ENCODE assay signal across 25 cellular contexts in genomic region chr3:33991673-33992072, GRCh38.
DNase-seq lines count a peak whose midpoint lies in the region; ATAC-seq, FAIRE-seq and TF ChIP-seq lines count a peak whose summit lies in the region.
"Had no signal": no experiment of that assay in that cellular context is flagged by ENCODE, and none has a peak within 500 bp of the region (broad histone marks: within the 10 kb centered on the region; RNA-seq: fewer than 3 reads in every experiment).

No MANE protein-coding gene starts in this region.

- H3K4me1 ChIP-seq in Karpas-422 (ENCODE audit: low read length) (peaks cover 52% of the 10 kb centered on the region), K562 (replicated peaks in 1 of 2; ENCODE audit: control insufficient read depth in 2 of 2, insufficient read depth in 2 of 2, low read length in 2 of 2) (peaks cover 0 to 4% of the 10 kb centered on the region in 2 experiments; a peak in 3 of 5 replicates), heart right ventricle (no peaks in the 10 kb centered on the region), adrenal gland (replicated peaks in 1 of 2) (no peaks in the 10 kb centered on the region)
- H3K4me1 ChIP-seq: BLaER1, Caco-2, HAP-1 had no signal

- H3K9me1 ChIP-seq in K562 (ENCODE audit: control insufficient read depth, insufficient read depth, low read length), result no peaks in the 10 kb centered on the region

- TF ChIP-seq POLR2A in K562 (conservative IDR thresholded peaks at IDR 0.05) (no peak), adrenal gland (IDR thresholded peaks at IDR 0.05) (no peak)

- ATAC-seq in K562, result peak; percentile 67
- no peak for ATAC-seq in heart right ventricle
- ATAC-seq: CD8-positive, alpha-beta T cell had no signal

- TF ChIP-seq EP300 in K562 (IDR thresholded peaks at IDR 0.05; ENCODE audit: low read length), result no peak

- no peak overlapping the region for H3K4me3 ChIP-seq in Karpas-422 (ENCODE audit: low read length)
- no peak overlapping the region for H3K4me3 ChIP-seq in K562
- no peak overlapping the region for H3K4me3 ChIP-seq in heart right ventricle
- H3K4me3 ChIP-seq in adrenal gland, result no peak overlapping the region
- H3K4me3 ChIP-seq: BLaER1, HAP-1 had no signal

- H2AFZ ChIP-seq in Karpas-422 (ENCODE audit: low read length), result 0 out of 2 replicates have a peak overlapping the region, but pooled peaks have one; percentile 35
- H2AFZ ChIP-seq in K562 (ENCODE audit: low read depth, low read length), result no peak overlapping the region

- H3K27me3 ChIP-seq in Karpas-422 (ENCODE audit: low read length), result peaks cover 3% of the 10 kb centered on the region; the same call in 1 of the 2 replicates
- no peaks in the 10 kb centered on the region for H3K27me3 ChIP-seq in K562 (ENCODE audit: control insufficient read depth in 2 of 2, insufficient read depth in 2 of 2, low read length in 2 of 2)
- H3K27me3 ChIP-seq in heart right ventricle, result peaks cover 0 to 6% (median 0%) of the 10 kb centered on the region in 7 donors
- H3K27me3 ChIP-seq in adrenal gland, result no peaks in the 10 kb centered on the region
- H3K27me3 ChIP-seq: BLaER1 had no signal

- TF ChIP-seq CTCF in K562 (IDR thresholded peaks at IDR 0.05 in 2 of 3, conservative IDR thresholded peaks at IDR 0.05 in 1 of 3; ENCODE audit: insufficient read depth in 2 of 3, low read depth in 1 of 3, low read length in 3 of 3) (no peak), heart right ventricle (IDR thresholded peaks at IDR 0.05) (no peak), adrenal gland (IDR thresholded peaks at IDR 0.05) (no peak)

- H3K27ac ChIP-seq in Karpas-422 (ENCODE audit: low read length) (no peak overlapping the region), K562 (ENCODE audit: extremely low read depth, low read depth, low read length) (no peak overlapping the region), heart right ventricle (no peak overlapping the region), adrenal gland (no peak overlapping the region)
- H3K27ac ChIP-seq: 22Rv1, BLaER1, C4-2B had no signal

- BruUV-seq in K562 (replicated peaks; lab: Mats Ljungman, UMichigan), result no TSS peak

- 0% methylated on average over 1 of the region's 1 CpG for WGBS in K562 (ENCODE audit: insufficient coverage, low coverage, missing lambda C conversion rate)
- 32 to 54% methylated on average over 1 of the region's 1 CpG for WGBS in heart right ventricle, 2 donors
- WGBS in adrenal gland, 4 donors, result 22 to 40% (median 29%) methylated on average over 1 of the region's 1 CpG

- no peaks in the 10 kb centered on the region for H3K9me2 ChIP-seq in Karpas-422 (replicated peaks; ENCODE audit: insufficient read depth, low read length)

- H3K9me3 ChIP-seq in Karpas-422 (ENCODE audit: low read length) (peaks cover 7% of the 10 kb centered on the region), K562 (replicated peaks; ENCODE audit: control insufficient read depth, insufficient read depth, low read depth, low read length) (no peaks in the 10 kb centered on the region; the same call in none of the 2 replicates), heart right ventricle (peaks cover 0 to 10% (median 0%) of the 10 kb centered on the region in 11 donors), adrenal gland (replicated peaks in 1 of 3) (peaks cover 0 to 6% (median 0%) of the 10 kb centered on the region in 3 donors)
- H3K9me3 ChIP-seq: HAP-1 had no signal

- peak; percentile 70 for FAIRE-seq in K562 (lab: Jason Lieb, UNC)
- FAIRE-seq: A204.1, GM12891, GM18507, H54 had no signal

- no peaks in the 10 kb centered on the region; the same call in 1 of the 2 replicates for H3K36me3 ChIP-seq in Karpas-422 (ENCODE audit: insufficient read depth, low read length)
- H3K36me3 ChIP-seq in K562 (ENCODE audit: control insufficient read depth, insufficient read depth, low read length), result no peaks in the 10 kb centered on the region
- no peaks in the 10 kb centered on the region for H3K36me3 ChIP-seq in heart right ventricle
- no peaks in the 10 kb centered on the region for H3K36me3 ChIP-seq in adrenal gland (replicated peaks in 1 of 2)
- H3K36me3 ChIP-seq: BLaER1, HAP-1 had no signal

- H3K79me2 ChIP-seq in Karpas-422 (ENCODE audit: low read length), result no peaks in the 10 kb centered on the region
- no peaks in the 10 kb centered on the region for H3K79me2 ChIP-seq in K562 (ENCODE audit: control insufficient read depth, insufficient read depth, low read length)

- H3K9ac ChIP-seq in Karpas-422 (ENCODE audit: low read length), result no peak overlapping the region
- no peak overlapping the region for H3K9ac ChIP-seq in K562 (ENCODE audit: insufficient read depth in 1 of 2, low read depth in 2 of 2, low read length in 2 of 2)
- H3K9ac ChIP-seq: BLaER1 had no signal

- POLR2A ChIA-PET in K562 (lab: Yijun Ruan, JAX), result interaction anchor here (0.7 to 1.3 kb wide), 3 partner anchors 11 to 16 kb away, joined by 3 to 5 read pairs (median 3); no protein-coding TSS in a partner anchor

- TF ChIP-seq RAD21 in K562 (CRISPR knock-in tag; conservative IDR thresholded peaks at IDR 0.05 in 1 of 2, IDR thresholded peaks at IDR 0.05 in 1 of 2), result no peak

- in situ Hi-C loops in K562 (cut with MboI), result no loop called here

- intact Hi-C loops in K562 (cut with micrococcal nuclease) (no loop called here), heart right ventricle (cut with DNase I) (no loop called here), adrenal gland (cut with DNase I) (no loop called here)

- DNase-seq in EH (ENCODE audit: low read depth) (peak; percentile 16), Karpas-422 (no peak), K562 (ENCODE audit: extremely low read depth in 1 of 4, low spot score in 3 of 4) (peak in 2 of 4 experiments; percentile 46 to 49), iris pigment epithelial cell (ENCODE audit: low read depth) (peak; percentile 31), heart right ventricle (no peak), GF-D8 (lab: John Stamatoyannopoulos, UW) (no peak), adrenal gland (no peak), OCI-M1 (lab: John Stamatoyannopoulos, UW) (no peak)
- DNase-seq: Caco-2; CD4-positive, CD25-positive, alpha-beta regulatory T cell; CD8-positive, alpha-beta T cell; DMS153; DND-41; EL; GDM1; GOT3; HFFc6 had no signal

- no peaks in the 10 kb centered on the region for H4K20me1 ChIP-seq in Karpas-422 (ENCODE audit: insufficient read depth, low read depth, low read length)
- no peaks in the 10 kb centered on the region; the same call in 1 of the 2 replicates for H4K20me1 ChIP-seq in K562 (replicated peaks; ENCODE audit: control insufficient read depth, insufficient read depth, low read length)
- H4K20me1 ChIP-seq: BLaER1 had no signal

- CTCF ChIA-PET in K562 (lab: Yijun Ruan, JAX; ENCODE audit: low intra/inter-chr PET ratio), result no interaction called here

- H3K4me2 ChIP-seq in Karpas-422 (ENCODE audit: low read depth, low read length, poor library complexity, severe bottlenecking) (no peak overlapping the region), K562 (ENCODE audit: insufficient read depth, low read length) (no peak overlapping the region)
- H3K4me2 ChIP-seq: BLaER1 had no signal

TF ChIP-seq in K562, 482 proteins besides CTCF, POLR2A, EP300 and RAD21 (continues in another document):
- no peak for TF ChIP-seq PATZ1 (CRISPR knock-in tag; IDR thresholded peaks at IDR 0.05; ENCODE audit: borderline replicate concordance)
- TF ChIP-seq TCF7 (IDR thresholded peaks at IDR 0.05; ENCODE audit: borderline replicate concordance), result no peak
- no peak for TF ChIP-seq ZNF24 (IDR thresholded peaks at IDR 0.05)
- no peak for TF ChIP-seq ARNT (IDR thresholded peaks at IDR 0.05)
- no peak for TF ChIP-seq RB1 (IDR thresholded peaks at IDR 0.05; ENCODE audit: low read depth)
- 0 out of 2 replicates have a peak, but pooled peaks have one; percentile 25 for TF ChIP-seq TAL1 (IDR thresholded peaks at IDR 0.05)
- TF ChIP-seq CCNT2 (IDR thresholded peaks at IDR 0.05; ENCODE audit: borderline replicate concordance, extremely low read depth, insufficient read length, low read depth, low read length), result no peak
- no peak for TF ChIP-seq NR2C1 (IDR thresholded peaks at IDR 0.05)
- TF ChIP-seq NR2C1 (tag; IDR thresholded peaks at IDR 0.05), result no peak
- no peak for TF ChIP-seq BRF1 (IDR thresholded peaks at IDR 0.05; ENCODE audit: borderline replicate concordance, extremely low read depth, insufficient read length)
- no peak for TF ChIP-seq ZNF398 (CRISPR knock-in tag; IDR thresholded peaks at IDR 0.05)
- no peak for TF ChIP-seq EWSR1 (IDR thresholded peaks at IDR 0.05; ENCODE audit: borderline replicate concordance, low read depth, partially characterized antibody)

Comparison
In these comparisons a context has a peak if more than half of its experiments do, and no peak if none do; other contexts are left out.
1. DNase-seq: peak in EH (single experiment) and iris pigment epithelial cell (single experiment); none in Karpas-422 (single experiment), heart right ventricle (0 of 2), GF-D8 (single experiment), adrenal gland (0 of 7) and OCI-M1 (single experiment).